In the genomic region with DNA sequence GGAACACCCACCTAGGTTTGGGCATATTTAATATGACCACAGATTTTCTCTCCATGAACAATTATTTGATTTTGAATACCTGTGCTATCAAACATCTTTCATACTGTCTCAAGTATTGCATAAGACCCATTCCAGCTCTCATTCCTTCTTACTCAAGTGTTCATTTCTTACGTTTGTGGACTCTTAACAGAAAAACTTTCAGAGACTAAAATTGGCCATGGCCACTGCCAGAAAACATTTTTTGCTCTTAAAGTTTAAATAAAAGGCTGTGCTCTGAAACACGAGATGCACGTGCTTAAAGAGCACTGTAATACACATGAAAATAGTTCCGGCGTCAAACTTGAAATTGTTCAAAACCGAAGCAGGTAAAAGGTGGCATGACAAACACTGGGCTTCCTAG, we compare ENCODE assay signal across 15 cellular contexts.
DNase-seq lines count a peak whose midpoint lies in the region; ATAC-seq, FAIRE-seq and TF ChIP-seq lines count a peak whose summit lies in the region.
"Had no signal": no experiment of that assay in that cellular context is flagged by ENCODE, and none has a peak within 500 bp of the region (broad histone marks: within the 10 kb centered on the region; RNA-seq: fewer than 3 reads in every experiment).

No MANE protein-coding gene starts in this region.

- no peaks in the 10 kb centered on the region for H3K27me3 Mint-ChIP-seq in CD8-positive, alpha-beta T cell (ENCODE audit: low read depth)

- no peak for FAIRE-seq in K562 (lab: Jason Lieb, UNC)
- FAIRE-seq: keratinocyte had no signal

- peaks cover 43% of the 10 kb centered on the region for H3K4me1 ChIP-seq in CD8-positive, alpha-beta T cell (ENCODE audit: insufficient read depth, low read length)
- H3K4me1 ChIP-seq in GM23248 (ENCODE audit: insufficient read depth) (peaks cover 11% of the 10 kb centered on the region; the same call in 1 of the 2 replicates), K562 (replicated peaks in 1 of 2; ENCODE audit: control insufficient read depth in 2 of 2, insufficient read depth in 2 of 2, low read length in 2 of 2) (peaks cover 8 to 51% of the 10 kb centered on the region in 2 experiments; a peak in 4 of 5 replicates), left lung (peaks cover 27 to 81% of the 10 kb centered on the region in 2 donors)

- intact Hi-C loops in CD8-positive, alpha-beta T cell (cut with DNase I, micrococcal nuclease) = loop anchor here in 1 of 2 experiments (5.0 to 10.0 kb wide), 3 partner anchors 91 to 411 kb away; a partner anchor contains a TSS
- intact Hi-C loops in K562 (cut with micrococcal nuclease) = no loop called here
- intact Hi-C loops in left lung (cut with DNase I) = no loop called here
- intact Hi-C loops in lower leg skin (cut with DNase I; ENCODE audit: low total_unique reads) = no loop called here

- H3K27ac Mint-ChIP-seq in CD8-positive, alpha-beta T cell = peak overlapping the region; percentile 78
- H3K27ac Mint-ChIP-seq: naive B cell had no signal

- H4K20me1 ChIP-seq in GM23248 (ENCODE audit: insufficient read depth) = no peaks in the 10 kb centered on the region
- peaks cover 6% of the 10 kb centered on the region for H4K20me1 ChIP-seq in K562 (replicated peaks; ENCODE audit: control insufficient read depth, insufficient read depth, low read length)

- no peak for DNase-seq in CD8-positive, alpha-beta T cell
- peak; percentile 22 for DNase-seq in GM23248
- no peak for DNase-seq in K562 (ENCODE audit: extremely low read depth in 1 of 4, low spot score in 3 of 4)
- DNase-seq in left lung = no peak
- DNase-seq in stimulated activated CD4-positive, alpha-beta T cell treated with anti-CD3 and anti-CD28 coated beads, Interleukin-15, amount 100 ng/mL, for 24 hours = no peak
- no peak for DNase-seq in lower leg skin (ENCODE audit: low spot score in 2 of 2)
- no peak for DNase-seq in omental fat pad (ENCODE audit: low spot score)
- DNase-seq: amniotic stem cell, gastrocnemius medialis, naive B cell, NCI-H1105, NCI-H510A, T-helper 9 cell had no signal

- H3K27me3 ChIP-seq in CD8-positive, alpha-beta T cell (ENCODE audit: insufficient read depth, low read length) = no peaks in the 10 kb centered on the region
- H3K27me3 ChIP-seq in GM23248 (replicated peaks; ENCODE audit: insufficient read depth) (no peaks in the 10 kb centered on the region), K562 (ENCODE audit: control insufficient read depth in 2 of 2, insufficient read depth in 2 of 2, low read length in 2 of 2) (no peaks in the 10 kb centered on the region), left lung (no peaks in the 10 kb centered on the region)
- H3K27me3 ChIP-seq: gastrocnemius medialis, right atrium auricular region had no signal

- ATAC-seq in CD8-positive, alpha-beta T cell = no peak
- no peak for ATAC-seq in K562
- ATAC-seq in left lung = peak; percentile 52
- no peak for ATAC-seq in omental fat pad (ENCODE audit: low FRiP score)
- ATAC-seq: gastrocnemius medialis had no signal

- H3K4me2 ChIP-seq in GM23248 (ENCODE audit: unreplicated experiment) (no peak overlapping the region), K562 (ENCODE audit: insufficient read depth, low read length) (no peak overlapping the region)

- no peak overlapping the region for H2AFZ ChIP-seq in GM23248
- H2AFZ ChIP-seq in K562 (ENCODE audit: low read depth, low read length) = no peak overlapping the region

- H3K36me3 Mint-ChIP-seq in CD8-positive, alpha-beta T cell = peaks cover 5% of the 10 kb centered on the region
- H3K36me3 Mint-ChIP-seq: naive B cell had no signal

- no peaks in the 10 kb centered on the region for H3K36me3 ChIP-seq in CD8-positive, alpha-beta T cell (ENCODE audit: insufficient read depth, low read length)
- H3K36me3 ChIP-seq in GM23248 (ENCODE audit: low read depth) = no peaks in the 10 kb centered on the region
- no peaks in the 10 kb centered on the region; the same call in 2 of the 3 replicates for H3K36me3 ChIP-seq in K562 (ENCODE audit: control insufficient read depth, insufficient read depth, low read length)
- no peaks in the 10 kb centered on the region for H3K36me3 ChIP-seq in left lung
- H3K36me3 ChIP-seq: gastrocnemius medialis, right atrium auricular region had no signal

- TF ChIP-seq POLR2A in K562 (conservative IDR thresholded peaks at IDR 0.05) (no peak), lower leg skin (IDR thresholded peaks at IDR 0.05) (no peak)

- no peak overlapping the region for H3K4me3 ChIP-seq in CD8-positive, alpha-beta T cell (ENCODE audit: low read depth, low read length)
- H3K4me3 ChIP-seq in GM23248 (no peak overlapping the region), K562 (no peak overlapping the region), left lung (no peak overlapping the region), lower leg skin (ENCODE audit: low read depth, poor library complexity, severe bottlenecking) (no peak overlapping the region)
- H3K4me3 ChIP-seq: gastrocnemius medialis, right atrium auricular region had no signal

- no peak overlapping the region for H3K27ac ChIP-seq in CD8-positive, alpha-beta T cell (ENCODE audit: low read depth, low read length)
- no peak overlapping the region for H3K27ac ChIP-seq in GM23248
- 0 out of 3 replicates have a peak overlapping the region, but pooled peaks have one; percentile 28 for H3K27ac ChIP-seq in K562 (ENCODE audit: extremely low read depth, low read depth, low read length)
- H3K27ac ChIP-seq in left lung = peak overlapping the region; percentile 74 to 75
- H3K27ac ChIP-seq: gastrocnemius medialis, right atrium auricular region had no signal

- TF ChIP-seq RAD21 in K562 (CRISPR knock-in tag; conservative IDR thresholded peaks at IDR 0.05 in 1 of 2, IDR thresholded peaks at IDR 0.05 in 1 of 2) = no peak

- CTCF ChIA-PET in CD8-positive, alpha-beta T cell (lab: Charles Lee) = interaction anchor here (1.8 to 7.9 kb wide), 2 partner anchors 12 to 13 kb away, joined by 5 to 100 read pairs; no protein-coding TSS in a partner anchor
- CTCF ChIA-PET in K562 (lab: Yijun Ruan, JAX; ENCODE audit: low intra/inter-chr PET ratio) = no interaction called here

- no peaks in the 10 kb centered on the region for H3K9me2 ChIP-seq in GM23248 (ENCODE audit: insufficient read depth)

- POLR2A ChIA-PET in CD8-positive, alpha-beta T cell (lab: Charles Lee) = no interaction called here
- POLR2A ChIA-PET in K562 (lab: Yijun Ruan, JAX) = interaction anchor here (1.6 kb wide), 1 partner anchor 13 kb away, joined by 5 read pairs; no protein-coding TSS in a partner anchor

- 54 to 57% methylated on average over 6 of the region's 6 CpGs for WGBS in GM23248 (ENCODE audit: low coverage in 1 of 2, low lambda C conversion rate in 2 of 2, missing lambda C conversion rate in 2 of 2), 2 experiments
- WGBS in K562 (ENCODE audit: insufficient coverage, low coverage, missing lambda C conversion rate) = 55% methylated on average over 6 of the region's 6 CpGs
- 49 to 54% methylated on average over 6 of the region's 6 CpGs for WGBS in lower leg skin, 2 donors

- peak overlapping the region; percentile 68 for H3K4me3 Mint-ChIP-seq in CD8-positive, alpha-beta T cell
- H3K4me3 Mint-ChIP-seq: naive B cell had no signal

- TF ChIP-seq EP300 in K562 (IDR thresholded peaks at IDR 0.05; ENCODE audit: low read length) = no peak

- BruUV-seq in K562 (replicated peaks; lab: Mats Ljungman, UMichigan) = no TSS peak

- peaks cover 99% of the 10 kb centered on the region for H3K79me2 ChIP-seq in GM23248 (ENCODE audit: insufficient read depth)
- peaks cover 98% of the 10 kb centered on the region for H3K79me2 ChIP-seq in K562 (ENCODE audit: control insufficient read depth, insufficient read depth, low read length)

- H3F3A ChIP-seq in GM23248 (ENCODE audit: insufficient read depth) = no peaks in the 10 kb centered on the region

- in situ Hi-C loops in GM23248 (cut with MboI) = no loop called here
- in situ Hi-C loops in K562 (cut with MboI) = no loop called here

- no peaks in the 10 kb centered on the region for H3K9me1 ChIP-seq in K562 (ENCODE audit: control insufficient read depth, insufficient read depth, low read length)

- peaks cover 78% of the 10 kb centered on the region for H3K4me1 Mint-ChIP-seq in CD8-positive, alpha-beta T cell (ENCODE audit: low read depth)

- H3K9me3 ChIP-seq in CD8-positive, alpha-beta T cell (ENCODE audit: low read length) = no peaks in the 10 kb centered on the region
- H3K9me3 ChIP-seq in GM23248 (ENCODE audit: low read depth) (no peaks in the 10 kb centered on the region), K562 (replicated peaks; ENCODE audit: control insufficient read depth, insufficient read depth, low read depth, low read length) (no peaks in the 10 kb centered on the region), left lung (no peaks in the 10 kb centered on the region)
- H3K9me3 ChIP-seq: gastrocnemius medialis, right atrium auricular region had no signal

- TF ChIP-seq CTCF in CD8-positive, alpha-beta T cell (IDR thresholded peaks at IDR 0.05) = no peak
- TF ChIP-seq CTCF in K562 (IDR thresholded peaks at IDR 0.05 in 2 of 3, conservative IDR thresholded peaks at IDR 0.05 in 1 of 3; ENCODE audit: insufficient read depth in 2 of 3, low read depth in 1 of 3, low read length in 3 of 3) (no peak), left lung (IDR thresholded peaks at IDR 0.05) (no peak), lower leg skin (IDR thresholded peaks at IDR 0.05) (no peak), omental fat pad (IDR thresholded peaks at IDR 0.05) (no peak)

- H3K9me3 Mint-ChIP-seq in CD8-positive, alpha-beta T cell = no peaks in the 10 kb centered on the region
- H3K9me3 Mint-ChIP-seq: naive B cell had no signal

- no peak overlapping the region for H3K9ac ChIP-seq in GM23248
- 0 out of 4 replicates have a peak overlapping the region, but pooled peaks of 1 of the 2 experiments have one; percentile 3 for H3K9ac ChIP-seq in K562 (ENCODE audit: insufficient read depth in 1 of 2, low read depth in 2 of 2, low read length in 2 of 2)

TF ChIP-seq in K562, 482 proteins besides CTCF, POLR2A, EP300 and RAD21 (continues in another document):
- TF ChIP-seq, protein P1, sequence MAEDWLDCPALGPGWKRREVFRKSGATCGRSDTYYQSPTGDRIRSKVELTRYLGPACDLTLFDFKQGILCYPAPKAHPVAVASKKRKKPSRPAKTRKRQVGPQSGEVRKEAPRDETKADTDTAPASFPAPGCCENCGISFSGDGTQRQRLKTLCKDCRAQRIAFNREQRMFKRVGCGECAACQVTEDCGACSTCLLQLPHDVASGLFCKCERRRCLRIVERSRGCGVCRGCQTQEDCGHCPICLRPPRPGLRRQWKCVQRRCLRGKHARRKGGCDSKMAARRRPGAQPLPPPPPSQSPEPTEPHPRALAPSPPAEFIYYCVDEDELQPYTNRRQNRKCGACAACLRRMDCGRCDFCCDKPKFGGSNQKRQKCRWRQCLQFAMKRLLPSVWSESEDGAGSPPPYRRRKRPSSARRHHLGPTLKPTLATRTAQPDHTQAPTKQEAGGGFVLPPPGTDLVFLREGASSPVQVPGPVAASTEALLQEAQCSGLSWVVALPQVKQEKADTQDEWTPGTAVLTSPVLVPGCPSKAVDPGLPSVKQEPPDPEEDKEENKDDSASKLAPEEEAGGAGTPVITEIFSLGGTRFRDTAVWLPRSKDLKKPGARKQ (CRISPR knock-in tag; IDR thresholded peaks at IDR 0.05) = no peak
- TF ChIP-seq CEBPB (tag; IDR thresholded peaks at IDR 0.05) (peak; percentile 75), CEBPG (CRISPR knock-in tag; IDR thresholded peaks at IDR 0.05) (no peak), CEBPG (tag; conservative IDR thresholded peaks at IDR 0.05 in 1 of 2, IDR thresholded peaks at IDR 0.05 in 1 of 2) (peak in 1 of 2 experiments; percentile 41; a peak in 1 of 4 replicates)

Comparison
In these comparisons a context has a peak if more than half of its experiments do, and no peak if none do; other contexts are left out.
1. H3K27ac ChIP-seq: peak in K562 (single experiment) and left lung (2 of 2); none in CD8-positive, alpha-beta T cell (single experiment) and GM23248 (single experiment).